ENCODE assay signal across 17 cellular contexts in the genomic region with DNA sequence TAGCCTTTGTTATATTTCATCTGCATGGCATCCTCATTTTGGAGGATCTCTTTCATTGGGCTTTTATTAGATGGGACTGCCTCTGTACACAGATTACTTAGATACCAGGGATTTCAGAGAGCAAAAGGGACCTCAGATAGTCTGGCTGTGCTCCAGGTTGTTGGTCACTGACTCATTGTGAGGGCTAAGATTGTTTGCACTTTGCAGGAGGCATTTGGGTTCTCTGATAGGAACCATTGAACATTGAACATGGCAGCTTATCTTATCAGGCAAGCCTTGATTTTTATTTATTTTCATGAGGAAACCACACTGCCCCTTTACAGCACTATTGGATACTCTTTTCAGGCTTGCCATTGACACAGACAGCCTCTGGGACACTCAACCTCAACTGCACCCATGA.
DNase-seq lines count a peak whose midpoint lies in the region; ATAC-seq, FAIRE-seq and TF ChIP-seq lines count a peak whose summit lies in the region.
"Had no signal": no experiment of that assay in that cellular context is flagged by ENCODE, and none has a peak within 500 bp of the region (broad histone marks: within the 10 kb centered on the region; RNA-seq: fewer than 3 reads in every experiment).

No MANE protein-coding gene starts in this region.

- ATAC-seq in GM19463 (IDR thresholded peaks at IDR 0.05; ENCODE audit: unreplicated experiment) (no peak), HG02852 (IDR thresholded peaks at IDR 0.05; ENCODE audit: unreplicated experiment) (no peak)

- FAIRE-seq in RCC 7860 (lab: Jason Lieb, UNC): peak; percentile 35
- FAIRE-seq: GM12892, GM18507, HTR-8/SVneo had no signal

- peak; percentile 0 for DNase-seq in A172 (ENCODE audit: low spot score)
- no peak for DNase-seq in RCC 7860 (ENCODE audit: low spot score)
- DNase-seq in kidney glomerular epithelial cell (lab: John Stamatoyannopoulos, UW): peak; percentile 16
- DNase-seq in renal cortical epithelial cell (ENCODE audit: low read depth): peak; percentile 1
- DNase-seq in T-helper 2 cell treated with Interferon-gamma antibody and Interleukin-4, amounts not matched to agents 5 μg/mL and 100 μg/mL, for 36 hours (ENCODE audit: low spot score): no peak
- no peak for DNase-seq in mesothelial cell of epicardium (ENCODE audit: low spot score in 2 of 2, unreplicated experiment in 2 of 2)
- DNase-seq: CD4-positive, alpha-beta memory T cell; DMS153; DMS79; GDM1; IMR-90 had no signal

- TF ChIP-seq CTCF in mesothelial cell of epicardium (IDR thresholded peaks at IDR 0.05; ENCODE audit: unreplicated experiment): no peak

- H3K36me3 Mint-ChIP-seq in T-helper 2 cell treated with Interferon-gamma antibody and Interleukin-4, amounts not matched to agents 5 μg/mL and 100 μg/mL, for 36 hours (ENCODE audit: low read depth): no peaks in the 10 kb centered on the region
- H3K36me3 Mint-ChIP-seq in mesothelial cell of epicardium: no peaks in the 10 kb centered on the region
- H3K36me3 Mint-ChIP-seq: CD14-positive monocyte; CD4-positive, alpha-beta memory T cell had no signal

- H3K9me3 Mint-ChIP-seq in T-helper 2 cell treated with Interferon-gamma antibody and Interleukin-4, amounts not matched to agents 5 μg/mL and 100 μg/mL, for 36 hours: no peaks in the 10 kb centered on the region
- no peaks in the 10 kb centered on the region for H3K9me3 Mint-ChIP-seq in mesothelial cell of epicardium
- H3K9me3 Mint-ChIP-seq: CD4-positive, alpha-beta memory T cell had no signal

- no peak overlapping the region for H3K4me3 Mint-ChIP-seq in T-helper 2 cell treated with Interferon-gamma antibody and Interleukin-4, amounts not matched to agents 5 μg/mL and 100 μg/mL, for 36 hours
- no peak overlapping the region for H3K4me3 Mint-ChIP-seq in mesothelial cell of epicardium
- H3K4me3 Mint-ChIP-seq: CD14-positive monocyte; CD4-positive, alpha-beta memory T cell had no signal

- no peak overlapping the region for H3K27ac Mint-ChIP-seq in T-helper 2 cell treated with Interferon-gamma antibody and Interleukin-4, amounts not matched to agents 5 μg/mL and 100 μg/mL, for 36 hours
- no peak overlapping the region for H3K27ac Mint-ChIP-seq in mesothelial cell of epicardium
- H3K27ac Mint-ChIP-seq: CD14-positive monocyte; CD4-positive, alpha-beta memory T cell had no signal

- H3K4me1 Mint-ChIP-seq in T-helper 2 cell treated with Interferon-gamma antibody and Interleukin-4, amounts not matched to agents 5 μg/mL and 100 μg/mL, for 36 hours (ENCODE audit: low read depth): no peaks in the 10 kb centered on the region
- H3K4me1 Mint-ChIP-seq in mesothelial cell of epicardium: no peaks in the 10 kb centered on the region
- H3K4me1 Mint-ChIP-seq: CD14-positive monocyte; CD4-positive, alpha-beta memory T cell had no signal

- H3K27me3 Mint-ChIP-seq in T-helper 2 cell treated with Interferon-gamma antibody and Interleukin-4, amounts not matched to agents 5 μg/mL and 100 μg/mL, for 36 hours (ENCODE audit: low read depth): no peaks in the 10 kb centered on the region
- no peaks in the 10 kb centered on the region for H3K27me3 Mint-ChIP-seq in mesothelial cell of epicardium (ENCODE audit: low read depth)
- H3K27me3 Mint-ChIP-seq: CD4-positive, alpha-beta memory T cell had no signal

Comparison
In these comparisons a context has a peak if more than half of its experiments do, and no peak if none do; other contexts are left out.
1. DNase-seq: peak in A172 (single experiment), kidney glomerular epithelial cell (single experiment) and renal cortical epithelial cell (single experiment); none in RCC 7860 (single experiment), T-helper 2 cell treated with Interferon-gamma antibody and Interleukin-4, amounts not matched to agents 5 μg/mL and 100 μg/mL, for 36 hours (single experiment) and mesothelial cell of epicardium (0 of 2).